2 cellular contexts compared by ENCODE assay signal in the genomic region with DNA sequence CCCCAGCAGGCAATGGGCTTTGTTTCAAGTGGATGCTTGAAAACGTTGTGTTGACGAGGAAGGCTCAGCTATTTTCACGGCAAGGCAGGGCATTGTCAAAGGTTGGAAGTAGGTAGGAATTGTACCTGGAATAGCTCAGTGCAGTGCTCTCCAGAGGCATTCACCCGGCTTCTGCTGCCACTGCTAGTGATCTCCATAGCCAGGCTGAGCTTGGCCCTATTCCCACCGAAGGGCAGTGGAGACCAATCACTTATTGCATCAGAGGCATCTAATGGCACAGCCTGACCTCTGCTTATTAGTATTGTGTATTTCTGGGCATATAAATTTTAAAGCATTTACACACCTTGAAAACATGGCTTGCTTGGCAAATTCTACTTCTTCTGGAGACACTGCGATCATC.
TF ChIP-seq lines count a peak whose summit lies in the region.

No MANE protein-coding gene starts in this region.

TF ChIP-seq in GM23338, 12 proteins besides CTCF, POLR2A, EP300 and RAD21 (continues in another document):
- TF ChIP-seq, protein P1, sequence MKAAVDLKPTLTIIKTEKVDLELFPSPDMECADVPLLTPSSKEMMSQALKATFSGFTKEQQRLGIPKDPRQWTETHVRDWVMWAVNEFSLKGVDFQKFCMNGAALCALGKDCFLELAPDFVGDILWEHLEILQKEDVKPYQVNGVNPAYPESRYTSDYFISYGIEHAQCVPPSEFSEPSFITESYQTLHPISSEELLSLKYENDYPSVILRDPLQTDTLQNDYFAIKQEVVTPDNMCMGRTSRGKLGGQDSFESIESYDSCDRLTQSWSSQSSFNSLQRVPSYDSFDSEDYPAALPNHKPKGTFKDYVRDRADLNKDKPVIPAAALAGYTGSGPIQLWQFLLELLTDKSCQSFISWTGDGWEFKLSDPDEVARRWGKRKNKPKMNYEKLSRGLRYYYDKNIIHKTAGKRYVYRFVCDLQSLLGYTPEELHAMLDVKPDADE (IDR thresholded peaks at IDR 0.05) = no peak
- TF ChIP-seq CREB1 (CRISPR knock-in tag; IDR thresholded peaks at IDR 0.05; ENCODE audit: low read depth) = no peak
- TF ChIP-seq STAT1 (IDR thresholded peaks at IDR 0.05; ENCODE audit: unreplicated experiment) = no peak
- TF ChIP-seq ZNF114 (CRISPR knock-in tag; IDR thresholded peaks at IDR 0.05) = no peak
- TF ChIP-seq JUNB (IDR thresholded peaks at IDR 0.05; ENCODE audit: unreplicated experiment) = no peak
- no peak for TF ChIP-seq EZH2 (IDR thresholded peaks at IDR 0.05; ENCODE audit: low read depth, unreplicated experiment)
- no peak for TF ChIP-seq ZNF331 (CRISPR knock-in tag; IDR thresholded peaks at IDR 0.05; ENCODE audit: low read depth)
- TF ChIP-seq EZH2phosphoT487 (IDR thresholded peaks at IDR 0.05; ENCODE audit: unreplicated experiment) = no peak
- TF ChIP-seq POLR2AphosphoS5 (IDR thresholded peaks at IDR 0.05; ENCODE audit: low read depth) = no peak
- TF ChIP-seq, protein P2, sequence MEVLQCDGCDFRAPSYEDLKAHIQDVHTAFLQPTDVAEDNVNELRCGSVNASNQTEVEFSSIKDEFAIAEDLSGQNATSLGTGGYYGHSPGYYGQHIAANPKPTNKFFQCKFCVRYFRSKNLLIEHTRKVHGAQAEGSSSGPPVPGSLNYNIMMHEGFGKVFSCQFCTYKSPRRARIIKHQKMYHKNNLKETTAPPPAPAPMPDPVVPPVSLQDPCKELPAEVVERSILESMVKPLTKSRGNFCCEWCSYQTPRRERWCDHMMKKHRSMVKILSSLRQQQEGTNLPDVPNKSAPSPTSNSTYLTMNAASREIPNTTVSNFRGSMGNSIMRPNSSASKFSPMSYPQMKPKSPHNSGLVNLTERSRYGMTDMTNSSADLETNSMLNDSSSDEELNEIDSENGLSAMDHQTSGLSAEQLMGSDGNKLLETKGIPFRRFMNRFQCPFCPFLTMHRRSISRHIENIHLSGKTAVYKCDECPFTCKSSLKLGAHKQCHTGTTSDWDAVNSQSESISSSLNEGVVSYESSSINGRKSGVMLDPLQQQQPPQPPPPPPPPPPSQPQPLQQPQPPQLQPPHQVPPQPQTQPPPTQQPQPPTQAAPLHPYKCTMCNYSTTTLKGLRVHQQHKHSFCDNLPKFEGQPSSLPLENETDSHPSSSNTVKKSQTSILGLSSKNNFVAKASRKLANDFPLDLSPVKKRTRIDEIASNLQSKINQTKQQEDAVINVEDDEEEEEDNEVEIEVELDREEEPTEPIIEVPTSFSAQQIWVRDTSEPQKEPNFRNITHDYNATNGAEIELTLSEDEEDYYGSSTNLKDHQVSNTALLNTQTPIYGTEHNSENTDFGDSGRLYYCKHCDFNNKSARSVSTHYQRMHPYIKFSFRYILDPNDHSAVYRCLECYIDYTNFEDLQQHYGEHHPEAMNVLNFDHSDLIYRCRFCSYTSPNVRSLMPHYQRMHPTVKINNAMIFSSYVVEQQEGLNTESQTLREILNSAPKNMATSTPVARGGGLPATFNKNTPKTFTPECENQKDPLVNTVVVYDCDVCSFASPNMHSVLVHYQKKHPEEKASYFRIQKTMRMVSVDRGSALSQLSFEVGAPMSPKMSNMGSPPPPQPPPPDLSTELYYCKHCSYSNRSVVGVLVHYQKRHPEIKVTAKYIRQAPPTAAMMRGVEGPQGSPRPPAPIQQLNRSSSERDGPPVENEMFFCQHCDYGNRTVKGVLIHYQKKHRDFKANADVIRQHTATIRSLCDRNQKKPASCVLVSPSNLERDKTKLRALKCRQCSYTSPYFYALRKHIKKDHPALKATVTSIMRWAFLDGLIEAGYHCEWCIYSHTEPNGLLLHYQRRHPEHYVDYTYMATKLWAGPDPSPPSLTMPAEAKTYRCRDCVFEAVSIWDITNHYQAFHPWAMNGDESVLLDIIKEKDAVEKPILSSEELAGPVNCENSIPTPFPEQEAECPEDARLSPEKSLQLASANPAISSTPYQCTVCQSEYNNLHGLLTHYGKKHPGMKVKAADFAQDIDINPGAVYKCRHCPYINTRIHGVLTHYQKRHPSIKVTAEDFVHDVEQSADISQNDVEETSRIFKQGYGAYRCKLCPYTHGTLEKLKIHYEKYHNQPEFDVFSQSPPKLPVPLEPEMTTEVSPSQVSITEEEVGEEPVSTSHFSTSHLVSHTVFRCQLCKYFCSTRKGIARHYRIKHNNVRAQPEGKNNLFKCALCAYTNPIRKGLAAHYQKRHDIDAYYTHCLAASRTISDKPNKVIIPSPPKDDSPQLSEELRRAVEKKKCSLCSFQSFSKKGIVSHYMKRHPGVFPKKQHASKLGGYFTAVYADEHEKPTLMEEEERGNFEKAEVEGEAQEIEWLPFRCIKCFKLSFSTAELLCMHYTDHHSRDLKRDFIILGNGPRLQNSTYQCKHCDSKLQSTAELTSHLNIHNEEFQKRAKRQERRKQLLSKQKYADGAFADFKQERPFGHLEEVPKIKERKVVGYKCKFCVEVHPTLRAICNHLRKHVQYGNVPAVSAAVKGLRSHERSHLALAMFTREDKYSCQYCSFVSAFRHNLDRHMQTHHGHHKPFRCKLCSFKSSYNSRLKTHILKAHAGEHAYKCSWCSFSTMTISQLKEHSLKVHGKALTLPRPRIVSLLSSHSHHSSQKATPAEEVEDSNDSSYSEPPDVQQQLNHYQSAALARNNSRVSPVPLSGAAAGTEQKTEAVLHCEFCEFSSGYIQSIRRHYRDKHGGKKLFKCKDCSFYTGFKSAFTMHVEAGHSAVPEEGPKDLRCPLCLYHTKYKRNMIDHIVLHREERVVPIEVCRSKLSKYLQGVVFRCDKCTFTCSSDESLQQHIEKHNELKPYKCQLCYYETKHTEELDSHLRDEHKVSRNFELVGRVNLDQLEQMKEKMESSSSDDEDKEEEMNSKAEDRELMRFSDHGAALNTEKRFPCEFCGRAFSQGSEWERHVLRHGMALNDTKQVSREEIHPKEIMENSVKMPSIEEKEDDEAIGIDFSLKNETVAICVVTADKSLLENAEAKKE (CRISPR knock-in tag; IDR thresholded peaks at IDR 0.05) = no peak

TF ChIP-seq in H1, 55 proteins besides CTCF, POLR2A, EP300 and RAD21:
- TF ChIP-seq, protein P3, sequence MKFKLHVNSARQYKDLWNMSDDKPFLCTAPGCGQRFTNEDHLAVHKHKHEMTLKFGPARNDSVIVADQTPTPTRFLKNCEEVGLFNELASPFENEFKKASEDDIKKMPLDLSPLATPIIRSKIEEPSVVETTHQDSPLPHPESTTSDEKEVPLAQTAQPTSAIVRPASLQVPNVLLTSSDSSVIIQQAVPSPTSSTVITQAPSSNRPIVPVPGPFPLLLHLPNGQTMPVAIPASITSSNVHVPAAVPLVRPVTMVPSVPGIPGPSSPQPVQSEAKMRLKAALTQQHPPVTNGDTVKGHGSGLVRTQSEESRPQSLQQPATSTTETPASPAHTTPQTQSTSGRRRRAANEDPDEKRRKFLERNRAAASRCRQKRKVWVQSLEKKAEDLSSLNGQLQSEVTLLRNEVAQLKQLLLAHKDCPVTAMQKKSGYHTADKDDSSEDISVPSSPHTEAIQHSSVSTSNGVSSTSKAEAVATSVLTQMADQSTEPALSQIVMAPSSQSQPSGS (IDR thresholded peaks at IDR 0.05; ENCODE audit: low read length) = no peak
- TF ChIP-seq HDAC2 (IDR thresholded peaks at IDR 0.05; ENCODE audit: borderline replicate concordance in 1 of 2, low read depth in 2 of 2, low read length in 2 of 2) (no peak), EZH2 (IDR thresholded peaks at IDR 0.05; ENCODE audit: low read depth, low read length, severe bottlenecking) (no peak), SIN3A (conservative IDR thresholded peaks at IDR 0.05 in 1 of 2, IDR thresholded peaks at IDR 0.05 in 1 of 2; ENCODE audit: low read depth in 1 of 2, low read length in 2 of 2) (no peak), SUZ12 (IDR thresholded peaks at IDR 0.05; ENCODE audit: low read length) (no peak), NANOG (IDR thresholded peaks at IDR 0.05; ENCODE audit: insufficient read depth, low read depth, low read length, poor library complexity, severe bottlenecking) (no peak), CBX8 (IDR thresholded peaks at IDR 0.05; ENCODE audit: borderline replicate concordance, low read depth, low read length) (no peak), SP4 (IDR thresholded peaks at IDR 0.05; ENCODE audit: low read length) (no peak), SIX5 (IDR thresholded peaks at IDR 0.05; ENCODE audit: low read depth, low read length) (no peak)
- TF ChIP-seq, protein P4, sequence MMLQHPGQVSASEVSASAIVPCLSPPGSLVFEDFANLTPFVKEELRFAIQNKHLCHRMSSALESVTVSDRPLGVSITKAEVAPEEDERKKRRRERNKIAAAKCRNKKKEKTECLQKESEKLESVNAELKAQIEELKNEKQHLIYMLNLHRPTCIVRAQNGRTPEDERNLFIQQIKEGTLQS (IDR thresholded peaks at IDR 0.05; ENCODE audit: insufficient read depth, low read depth, low read length) = no peak
